ENCODE assay signal across 8 cellular contexts in genomic region chr20:38725959-38726848, GRCh38. TPM values are rescaled to one million over a fixed set of nuclear protein-coding genes. Genes with fewer than 3 reads are reported as not detected.
DNase-seq lines count a peak whose midpoint lies in the region; ATAC-seq and TF ChIP-seq lines count a peak whose summit lies in the region.

No MANE protein-coding gene starts in this region.

- no peaks in the 10 kb centered on the region for H3K36me3 ChIP-seq in BLaER1 treated with 17β-estradiol and CSF1 and Interleukin-3, amounts not matched to agents 10 nM and 100 nM
- H3K36me3 ChIP-seq in spleen, result no peaks in the 10 kb centered on the region

- intact Hi-C loops in spleen (cut with DNase I; ENCODE audit: low total_unique reads), result no loop called here

- TF ChIP-seq CTCF in WTC11 (IDR thresholded peaks at IDR 0.05) (peak; percentile 85), fibroblast of mammary gland (conservative IDR thresholded peaks at IDR 0.05; ENCODE audit: control insufficient read depth, insufficient read depth, low read depth, low read length) (peak; percentile 36), spleen (IDR thresholded peaks at IDR 0.05 in 8 of 11, conservative IDR thresholded peaks at IDR 0.05 in 3 of 11) (peak in 8 of 11 experiments; percentile 13 to 47 (median 28))

- POLR2A ChIA-PET in WTC11 (lab: Charles Lee), result interaction anchor here (0.6 to 2.0 kb wide), 7 partner anchors 22 to 236 kb away, joined by 3 to 7 read pairs (median 5); partner anchors contain the start of genes ACTR5 and DHX35

- CTCF ChIA-PET in WTC11 (lab: Charles Lee), result interaction anchor here (0.6 to 11.1 kb wide), 55 partner anchors 10 to 389 kb away, joined by 3 to 188 read pairs (median 5); partner anchors contain the start of genes ACTR5, DHX35, FAM83D and PPP1R16B

- peaks cover 68% of the 10 kb centered on the region for H3K4me1 Mint-ChIP-seq in WTC11

- H4K20me1 ChIP-seq in BLaER1 treated with 17β-estradiol and CSF1 and Interleukin-3, amounts not matched to agents 10 nM and 100 nM, result peaks cover 0 to 96% (median 76%) of the 10 kb centered on the region in 11 experiments; a peak in 19 of 22 replicates

- H3K4me2 ChIP-seq in BLaER1 treated with 17β-estradiol and CSF1 and Interleukin-3, amounts not matched to agents 10 nM and 100 nM, result peak overlapping the region in 10 of 11 experiments; percentile 44 to 99 (median 78); a peak in 19 of 22 replicates

- H3K4me3 Mint-ChIP-seq in WTC11, result peak overlapping the region; percentile 74

- H3K27me3 Mint-ChIP-seq in WTC11 (ENCODE audit: low read depth), result peaks cover 100% of the 10 kb centered on the region

- H3K36me3 Mint-ChIP-seq in WTC11, result no peaks in the 10 kb centered on the region

- peak; percentile 89 for DNase-seq in HuH-7.5 (ENCODE audit: low spot score)
- peak; percentile 94 for DNase-seq in WTC11 (ENCODE audit: low spot score)
- peak; percentile 37 for DNase-seq in fibroblast of mammary gland (ENCODE audit: low read depth)
- DNase-seq in spleen, result no peak
- DNase-seq in cerebellum (ENCODE audit: low spot score), result no peak

- H3K27ac ChIP-seq in BLaER1 treated with 17β-estradiol and CSF1 and Interleukin-3, amounts not matched to agents 10 nM and 100 nM, result no peak overlapping the region
- H3K27ac ChIP-seq in spleen, result no peak overlapping the region

- ATAC-seq in WTC11 (peak; percentile 43), GM18873 (IDR thresholded peaks at IDR 0.05; ENCODE audit: low FRiP score, unreplicated experiment) (no peak), GM18519 (IDR thresholded peaks at IDR 0.05; ENCODE audit: low FRiP score, unreplicated experiment) (no peak)

- H3K4me1 ChIP-seq in BLaER1 treated with 17β-estradiol and CSF1 and Interleukin-3, amounts not matched to agents 10 nM and 100 nM, result peaks cover 56 to 93% (median 87%) of the 10 kb centered on the region in 10 experiments
- H3K4me1 ChIP-seq in spleen, result peaks cover 12 to 89% (median 74%) of the 10 kb centered on the region in 6 donors

- H3K27ac Mint-ChIP-seq in WTC11, result no peak overlapping the region

- 11 to 13% (median 13%) methylated on average over 31 to 49 of the region's 49 CpGs for WGBS in spleen, 5 donors

- H3K9ac ChIP-seq in BLaER1 treated with 17β-estradiol and CSF1 and Interleukin-3, amounts not matched to agents 10 nM and 100 nM, result peak overlapping the region in 1 of 11 experiments; percentile 30; a peak in 2 of 22 replicates

- peak overlapping the region in 6 of 10 experiments; percentile 5 to 52 (median 23); a peak in 8 of 20 replicates for H3K4me3 ChIP-seq in BLaER1 treated with 17β-estradiol and CSF1 and Interleukin-3, amounts not matched to agents 10 nM and 100 nM
- H3K4me3 ChIP-seq in fibroblast of mammary gland (ENCODE audit: control insufficient read depth, low read depth, low read length) (no peak overlapping the region), spleen (no peak overlapping the region)

- no peaks in the 10 kb centered on the region for H3K9me3 Mint-ChIP-seq in WTC11

- H3K9me3 ChIP-seq in BLaER1 treated with 17β-estradiol and CSF1 and Interleukin-3, amounts not matched to agents 10 nM and 100 nM (replicated peaks in 1 of 11), result peaks cover 10 to 13% (median 12%) of the 10 kb centered on the region in 11 experiments; a peak in 18 of 22 replicates
- H3K9me3 ChIP-seq in spleen, result peaks cover 0 to 14% (median 0%) of the 10 kb centered on the region in 8 donors

- H3K27me3 ChIP-seq in BLaER1 treated with 17β-estradiol and CSF1 and Interleukin-3, amounts not matched to agents 10 nM and 100 nM, result peaks cover 100% of the 10 kb centered on the region in 11 experiments
- peaks cover 47 to 100% (median 100%) of the 10 kb centered on the region in 7 donors for H3K27me3 ChIP-seq in spleen (replicated peaks in 1 of 7)

- no peak for TF ChIP-seq POLR2A in spleen (IDR thresholded peaks at IDR 0.05)

TF ChIP-seq in WTC11, 78 proteins besides CTCF, POLR2A, EP300 and RAD21:
- peak; percentile 73 for TF ChIP-seq ZNF121 (CRISPR knock-in tag; IDR thresholded peaks at IDR 0.05)
- 0 out of 2 replicates have a peak, but pooled peaks have one; percentile 24 for TF ChIP-seq SP1 (CRISPR knock-in tag; conservative IDR thresholded peaks at IDR 0.05)
- no peak for TF ChIP-seq ELF4 (CRISPR knock-in tag; IDR thresholded peaks at IDR 0.05; ENCODE audit: low read depth)

RNA-seq across cellular contexts. Expression of gene SLC32A1, which starts 1.9 kb away (rescaled TPM):
- total RNA-seq in WTC11 (2021), result 0.09 to 0.37 TPM (median 0.25 TPM) in 3 replicates
- total RNA-seq in spleen, result not detected
- polyA plus RNA-seq in spleen, result not detected
- total RNA-seq in cerebellum, result 13.7 TPM

RNA-seq across cellular contexts. Expression of gene ACTR5, which starts 22.1 kb away (rescaled TPM):
- total RNA-seq in WTC11 (2021) (9.8 to 12.0 TPM (median 11.5 TPM) in 3 replicates), spleen (10 to 100 TPM in 3 of 7 donors, 1 to 10 TPM in 4; 8.4 to 12.8 (median 9.6) TPM), cerebellum (10.6 TPM)
- polyA plus RNA-seq in spleen, result 10 to 100 TPM in 1 of 3 donors, 1 to 10 TPM in 2; 5.6 to 10.9 (median 9.4) TPM

Comparison
In these comparisons a context has a peak if more than half of its experiments do, and no peak if none do; other contexts are left out.
1. H3K4me3 ChIP-seq: peak in BLaER1 treated with 17β-estradiol and CSF1 and Interleukin-3, amounts not matched to agents 10 nM and 100 nM (6 of 10); none in fibroblast of mammary gland (single experiment) and spleen (0 of 8).
2. DNase-seq: peak in HuH-7.5 (single experiment), WTC11 (single experiment) and fibroblast of mammary gland (single experiment); none in spleen (single experiment) and cerebellum (single experiment).
3. CTCF ChIP-seq: peak in every context shown above with its lines; median percentile 85 in WTC11; 36 in fibroblast of mammary gland; 28 in spleen.
4. RNA of gene SLC32A1, which starts 1.9 kb away (total RNA-seq): 13.7 TPM in cerebellum (single experiment); 0.09 to 0.37 TPM in WTC11 and not detected in spleen; every median in the first group is over 10 times any median in the second.